ENCODE assay signal across 8 cellular contexts in the genomic region with DNA sequence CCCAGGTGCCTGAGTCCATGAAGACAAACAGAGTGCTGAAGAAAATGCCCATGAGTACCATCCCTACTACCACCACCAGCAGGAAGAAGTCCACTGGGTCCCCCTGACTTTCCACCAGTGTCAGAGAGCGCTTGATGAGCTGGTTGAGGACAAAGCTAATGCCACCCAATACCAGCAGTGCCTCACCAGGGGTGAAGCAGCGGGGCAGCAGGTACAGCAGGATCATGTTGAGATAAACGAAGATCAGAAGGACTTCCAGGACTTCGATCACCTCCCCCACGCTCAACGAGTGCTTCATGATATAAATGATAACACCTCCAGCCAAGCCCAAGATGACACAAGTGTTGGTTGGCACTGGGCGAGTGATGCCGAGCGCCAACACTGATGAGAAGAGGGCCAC. TPM values are rescaled to one million over a fixed set of nuclear protein-coding genes. Genes with fewer than 3 reads are reported as not detected.
DNase-seq lines count a peak whose midpoint lies in the region; ATAC-seq and TF ChIP-seq lines count a peak whose summit lies in the region.

No MANE protein-coding gene starts in this region.

- H3K27ac Mint-ChIP-seq in activated naive CD8-positive, alpha-beta T cell: peak overlapping the region; percentile 98

- H3K27me3 Mint-ChIP-seq in activated naive CD8-positive, alpha-beta T cell: no peaks in the 10 kb centered on the region

- peaks cover 22% of the 10 kb centered on the region for H3K4me1 Mint-ChIP-seq in activated naive CD8-positive, alpha-beta T cell (ENCODE audit: low read depth)

- no peak for TF ChIP-seq POLR2A in stomach (IDR thresholded peaks at IDR 0.05)

- no peaks in the 10 kb centered on the region for H3K27me3 ChIP-seq in iPS-20b (ENCODE audit: insufficient read depth, low read length)
- no peaks in the 10 kb centered on the region for H3K27me3 ChIP-seq in stomach

- H3K9me3 ChIP-seq in iPS-20b (ENCODE audit: insufficient read depth, low read depth, low read length) (no peaks in the 10 kb centered on the region), stomach (no peaks in the 10 kb centered on the region)

- H3K4me3 Mint-ChIP-seq in activated naive CD8-positive, alpha-beta T cell: peak overlapping the region; percentile 99

- peaks cover 30% of the 10 kb centered on the region; the same call in 1 of the 2 replicates for H3K36me3 ChIP-seq in iPS-20b (ENCODE audit: insufficient read depth, low read depth, low read length)
- peaks cover 4 to 61% (median 40%) of the 10 kb centered on the region in 4 donors for H3K36me3 ChIP-seq in stomach

- no peak overlapping the region for H3K27ac ChIP-seq in iPS-20b (ENCODE audit: low read length)
- peak overlapping the region; percentile 81 to 96 (median 93) for H3K27ac ChIP-seq in stomach

- peaks cover 4% of the 10 kb centered on the region for H3K36me3 Mint-ChIP-seq in activated naive CD8-positive, alpha-beta T cell

- H3K9ac ChIP-seq in iPS-20b (ENCODE audit: low read depth, low read length): peak overlapping the region; percentile 88; the same call in 1 of the 2 replicates

- peaks cover 6% of the 10 kb centered on the region for H3K4me1 ChIP-seq in iPS-20b (ENCODE audit: insufficient read depth, low read length)
- H3K4me1 ChIP-seq in stomach: peaks cover 9 to 49% (median 34%) of the 10 kb centered on the region in 4 donors

- H3K9me3 Mint-ChIP-seq in activated naive CD8-positive, alpha-beta T cell (ENCODE audit: low read depth): no peaks in the 10 kb centered on the region

- no peak for ATAC-seq in GM18868 (IDR thresholded peaks at IDR 0.05; ENCODE audit: unreplicated experiment)
- no peak for ATAC-seq in GM21528 (IDR thresholded peaks at IDR 0.05; ENCODE audit: low FRiP score, unreplicated experiment)
- ATAC-seq in HG03159 (IDR thresholded peaks at IDR 0.05; ENCODE audit: unreplicated experiment): no peak

- H3K4me3 ChIP-seq in iPS-20b (ENCODE audit: low read length): peak overlapping the region; percentile 89
- peak overlapping the region; percentile 66 to 97 (median 84) for H3K4me3 ChIP-seq in stomach

- intact Hi-C loops in stomach (cut with DNase I; ENCODE audit: low total_unique reads): no loop called here

- TF ChIP-seq EP300 in stomach (IDR thresholded peaks at IDR 0.05): no peak

- WGBS in stomach, 5 donors: 56 to 70% (median 63%) methylated on average over 9 of the region's 9 CpGs

- TF ChIP-seq CTCF in stomach (IDR thresholded peaks at IDR 0.05): no peak

- DNase-seq in NCI-H2196 (lab: John Stamatoyannopoulos, UW; ENCODE audit: unreplicated experiment) (peak; percentile 17), NCI-H2196 treated with DMSO at 0.1 percent for 48 hours (lab: John Stamatoyannopoulos, UW; ENCODE audit: unreplicated experiment) (no peak), stomach (no peak)

RNA-seq across cellular contexts. Expression of a gene that starts 0.9 kb away (rescaled TPM):
- total RNA-seq in stomach: 10 to 100 TPM in 1 of 5 donors, 1 to 10 TPM in 3, under 1 TPM in 1; 0.58 to 17.1 (median 9.4) TPM
- polyA plus RNA-seq in stomach: 1 to 10 TPM; 3.2 to 8.1 (median 6.2) TPM

RNA-seq across cellular contexts. Expression of a gene that starts 1.0 kb away (rescaled TPM):
- 10 to 100 TPM; 26.3 to 79.9 (median 51.0) TPM for total RNA-seq in stomach
- polyA plus RNA-seq in stomach: 10 to 100 TPM in 1 of 3 donors, 1 to 10 TPM in 2; 4.4 to 10.1 (median 9.9) TPM

RNA-seq across cellular contexts. Expression of a gene that starts 25.8 kb away (rescaled TPM):
- total RNA-seq in stomach: 10 to 100 TPM in 4 of 5 donors, 1 to 10 TPM in 1; 1.4 to 37.3 (median 13.8) TPM
- polyA plus RNA-seq in stomach: 10 to 100 TPM; 43.9 to 55.8 (median 49.1) TPM
